ENCODE assay signal across 25 cellular contexts in the genomic region with DNA sequence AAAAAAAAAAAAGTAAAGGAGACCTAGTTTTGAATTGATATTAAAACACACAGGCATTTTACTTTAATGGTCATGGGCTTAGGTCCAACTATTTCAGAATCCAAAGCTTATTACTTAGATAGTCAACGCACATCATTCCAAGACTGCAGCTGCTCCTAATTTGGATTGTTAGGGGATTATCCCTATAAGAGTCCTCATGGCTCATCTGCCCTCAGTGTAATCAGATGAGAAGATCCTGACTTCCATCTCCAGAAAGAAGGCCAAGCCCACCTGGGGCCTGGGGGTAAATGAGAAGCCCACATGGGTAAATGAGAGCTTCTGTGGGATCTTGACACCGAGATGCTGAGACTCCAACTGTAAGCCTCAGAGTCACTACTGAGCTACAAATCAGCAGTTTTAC.
"Had no signal": no experiment of that assay in that cellular context is flagged by ENCODE, and none has a peak within 500 bp of the region (broad histone marks: within the 10 kb centered on the region; RNA-seq: fewer than 3 reads in every experiment).

No MANE protein-coding gene starts in this region.

- ATAC-seq: effector memory CD8-positive, alpha-beta T cell; foreskin keratinocyte; heart left ventricle; left colon; left ventricle myocardium superior; natural killer cell treated with Interleukin-12 subunit alpha and Interleukin-12 subunit beta and Interleukin-15 and Interleukin-18, amount 100 ng/mL, for 72 hours; psoas muscle; right lobe of liver; stimulated activated memory B cell treated with anti-CD40 and anti-IgM and Interleukin-4, amounts not matched to agents 10 μg/mL and 1 μg/mL and 100 μg/mL, for 72 hours had no signal

- H3K27ac ChIP-seq: epithelial cell of prostate, esophagus muscularis mucosa, foreskin keratinocyte, heart left ventricle, psoas muscle, right lobe of liver, spleen, tibial artery, upper lobe of left lung, vagina had no signal

- H3K4me1 Mint-ChIP-seq: stimulated activated memory B cell treated with anti-CD40 and anti-IgM and Interleukin-4, amounts not matched to agents 10 μg/mL and 1 μg/mL and 100 μg/mL, for 72 hours had no signal

- H3K36me3 ChIP-seq: esophagus muscularis mucosa, heart left ventricle, right lobe of liver, spleen, tibial artery, upper lobe of left lung, vagina had no signal

- H3K27me3 Mint-ChIP-seq: dendritic cell treated with granulocyte-macrophage colony-stimulating factor and Interleukin-4, amounts not matched to agents 40 ng/mL and 50 ng/mL, for 4 days; effector memory CD8-positive, alpha-beta T cell; natural killer cell treated with Interleukin-12 subunit alpha and Interleukin-12 subunit beta and Interleukin-15 and Interleukin-18, amount 100 ng/mL, for 72 hours; stimulated activated memory B cell treated with anti-CD40 and anti-IgM and Interleukin-4, amounts not matched to agents 10 μg/mL and 1 μg/mL and 100 μg/mL, for 72 hours; stimulated activated naive CD8-positive, alpha-beta T cell treated with anti-CD3 and anti-CD28 coated beads, Interleukin-15, Interleukin-2, amounts not matched to agents 100 ng/mL and 50 ng/mL, for 24 hours had no signal

- H3K4me3 Mint-ChIP-seq: dendritic cell treated with granulocyte-macrophage colony-stimulating factor and Interleukin-4, amounts not matched to agents 40 ng/mL and 50 ng/mL, for 4 days; effector memory CD8-positive, alpha-beta T cell; natural killer cell treated with Interleukin-12 subunit alpha and Interleukin-12 subunit beta and Interleukin-15 and Interleukin-18, amount 100 ng/mL, for 72 hours; stimulated activated memory B cell treated with anti-CD40 and anti-IgM and Interleukin-4, amounts not matched to agents 10 μg/mL and 1 μg/mL and 100 μg/mL, for 72 hours; stimulated activated naive CD8-positive, alpha-beta T cell treated with anti-CD3 and anti-CD28 coated beads, Interleukin-15, Interleukin-2, amounts not matched to agents 100 ng/mL and 50 ng/mL, for 24 hours had no signal

- H3K27ac Mint-ChIP-seq: dendritic cell treated with granulocyte-macrophage colony-stimulating factor and Interleukin-4, amounts not matched to agents 40 ng/mL and 50 ng/mL, for 4 days; effector memory CD8-positive, alpha-beta T cell; natural killer cell treated with Interleukin-12 subunit alpha and Interleukin-12 subunit beta and Interleukin-15 and Interleukin-18, amount 100 ng/mL, for 72 hours; stimulated activated memory B cell treated with anti-CD40 and anti-IgM and Interleukin-4, amounts not matched to agents 10 μg/mL and 1 μg/mL and 100 μg/mL, for 72 hours; stimulated activated naive CD8-positive, alpha-beta T cell treated with anti-CD3 and anti-CD28 coated beads, Interleukin-15, Interleukin-2, amounts not matched to agents 100 ng/mL and 50 ng/mL, for 24 hours had no signal

- H3K36me3 Mint-ChIP-seq: stimulated activated memory B cell treated with anti-CD40 and anti-IgM and Interleukin-4, amounts not matched to agents 10 μg/mL and 1 μg/mL and 100 μg/mL, for 72 hours had no signal

- H3K9me3 Mint-ChIP-seq: dendritic cell treated with granulocyte-macrophage colony-stimulating factor and Interleukin-4, amounts not matched to agents 40 ng/mL and 50 ng/mL, for 4 days; stimulated activated memory B cell treated with anti-CD40 and anti-IgM and Interleukin-4, amounts not matched to agents 10 μg/mL and 1 μg/mL and 100 μg/mL, for 72 hours; stimulated activated naive CD8-positive, alpha-beta T cell treated with anti-CD3 and anti-CD28 coated beads, Interleukin-15, Interleukin-2, amounts not matched to agents 100 ng/mL and 50 ng/mL, for 24 hours had no signal

- DNase-seq: effector memory CD8-positive, alpha-beta T cell; foreskin keratinocyte; heart left ventricle; hippocampal formation; left colon; left ventricle myocardium superior; mesenchymal stem cell; occipital lobe; psoas muscle; retina; right lobe of liver; spleen; stimulated activated CD4-positive, alpha-beta T cell treated with anti-CD3 and anti-CD28 coated beads, Interleukin-15, amount 100 ng/mL, for 24 hours; stimulated activated CD4-positive, alpha-beta T cell treated with anti-CD3 and anti-CD28 coated beads, Interleukin-1b, Interleukin-23, amount 100 ng/mL, for 48 hours; stimulated activated CD4-positive, alpha-beta T cell treated with anti-CD3 and anti-CD28 coated beads, Interleukin-4, amount 100 ng/mL, for 24 hours; tibial artery; upper lobe of left lung had no signal

- H3K9me3 ChIP-seq: esophagus muscularis mucosa, heart left ventricle, psoas muscle, right lobe of liver, spleen, tibial artery, upper lobe of left lung, vagina had no signal

- H3K4me1 ChIP-seq: esophagus muscularis mucosa, heart left ventricle, psoas muscle, right lobe of liver, spleen, tibial artery, upper lobe of left lung, vagina had no signal

- H3K27me3 ChIP-seq: esophagus muscularis mucosa, foreskin keratinocyte, heart left ventricle, right lobe of liver, spleen, tibial artery, upper lobe of left lung, vagina had no signal

- H3K4me3 ChIP-seq: esophagus muscularis mucosa, heart left ventricle, lung, psoas muscle, right lobe of liver, spleen, tibial artery, upper lobe of left lung, vagina had no signal
